21 cellular contexts compared by ENCODE assay signal in genomic region chr11:70569996-70570692, GRCh38.
"Had no signal": no experiment of that assay in that cellular context is flagged by ENCODE, and none has a peak within 500 bp of the region (broad histone marks: within the 10 kb centered on the region; RNA-seq: fewer than 3 reads in every experiment).

No MANE protein-coding gene starts in this region.

- H3K9me3 Mint-ChIP-seq: activated CD4-positive, alpha-beta memory T cell treated with anti-CD3 and anti-CD28 coated beads, Interleukin-2, amount 10 ng/mL, durations not matched to agents 7 days and 5 days; activated naive CD4-positive, alpha-beta T cell treated with anti-CD3 and anti-CD28 coated beads, Interleukin-2, amount 50 U/mL, for 24 hours; activated T-helper 1 cell treated with anti-CD3 and anti-CD28 coated beads, Interleukin-12 subunit alpha, Interleukin-12 subunit beta, Interleukin-2, Interleukin-4 antibody, amounts not matched to agents 30 ng/mL and 10 ng/mL and 1 ng/mL, durations not matched to agents 14 hours and 24 hours and 36 hours; central memory CD8-positive, alpha-beta T cell; effector memory CD8-positive, alpha-beta T cell had no signal

- H3K27ac Mint-ChIP-seq: activated CD4-positive, alpha-beta memory T cell treated with anti-CD3 and anti-CD28 coated beads, Interleukin-2, amount 10 ng/mL, durations not matched to agents 7 days and 5 days; activated T-helper 1 cell treated with anti-CD3 and anti-CD28 coated beads, Interleukin-12 subunit alpha, Interleukin-12 subunit beta, Interleukin-2, Interleukin-4 antibody, amounts not matched to agents 30 ng/mL and 10 ng/mL and 1 ng/mL, durations not matched to agents 14 hours and 24 hours and 36 hours; effector memory CD8-positive, alpha-beta T cell; type B pancreatic cell had no signal

- H3K4me3 ChIP-seq: colonic mucosa, dorsolateral prefrontal cortex, esophagus muscularis mucosa had no signal

- DNase-seq: activated CD4-positive, alpha-beta memory T cell treated with anti-CD3 and anti-CD28 coated beads, Interleukin-2, amount 10 ng/mL, durations not matched to agents 7 days and 5 days; activated CD4-positive, alpha-beta T cell treated with anti-CD3 and anti-CD28 coated beads for 48 hours; activated gamma-delta T cell treated with Interleukin-2 at 50 U/mL for 16 hours; activated T-cell treated with anti-CD3 and anti-CD28 coated beads for 4 hours; colonic mucosa; effector memory CD8-positive, alpha-beta T cell; hippocampal formation; left cardiac atrium; mesenchymal stem cell; occipital lobe; small intestine; stimulated activated CD4-positive, alpha-beta T cell treated with anti-CD3 and anti-CD28 coated beads, Interleukin-15, amount 100 ng/mL, for 24 hours; stimulated activated naive CD4-positive, alpha-beta T cell had no signal

- H3K27me3 ChIP-seq: colonic mucosa, dorsolateral prefrontal cortex, esophagus muscularis mucosa, testis had no signal

- H3K27ac ChIP-seq: colonic mucosa, esophagus muscularis mucosa, testis had no signal

- ATAC-seq: effector memory CD8-positive, alpha-beta T cell; left cardiac atrium; sciatic nerve had no signal

- H3K4me3 Mint-ChIP-seq: activated CD4-positive, alpha-beta memory T cell treated with anti-CD3 and anti-CD28 coated beads, Interleukin-2, amount 10 ng/mL, durations not matched to agents 7 days and 5 days; activated naive CD4-positive, alpha-beta T cell treated with anti-CD3 and anti-CD28 coated beads, Interleukin-2, amount 50 U/mL, for 24 hours; activated T-helper 1 cell treated with anti-CD3 and anti-CD28 coated beads, Interleukin-12 subunit alpha, Interleukin-12 subunit beta, Interleukin-2, Interleukin-4 antibody, amounts not matched to agents 30 ng/mL and 10 ng/mL and 1 ng/mL, durations not matched to agents 14 hours and 24 hours and 36 hours; central memory CD8-positive, alpha-beta T cell; effector memory CD8-positive, alpha-beta T cell; type B pancreatic cell had no signal

- H3K36me3 Mint-ChIP-seq: activated naive CD4-positive, alpha-beta T cell treated with anti-CD3 and anti-CD28 coated beads, Interleukin-2, amount 50 U/mL, for 24 hours; type B pancreatic cell had no signal

- H3K9me3 ChIP-seq: colonic mucosa, esophagus muscularis mucosa, testis had no signal

- H3K36me3 ChIP-seq: colonic mucosa, esophagus muscularis mucosa had no signal

- H3K27me3 Mint-ChIP-seq: type B pancreatic cell had no signal

- H3K4me1 Mint-ChIP-seq: activated CD4-positive, alpha-beta memory T cell treated with anti-CD3 and anti-CD28 coated beads, Interleukin-2, amount 10 ng/mL, durations not matched to agents 7 days and 5 days; activated naive CD4-positive, alpha-beta T cell treated with anti-CD3 and anti-CD28 coated beads, Interleukin-2, amount 50 U/mL, for 24 hours; central memory CD8-positive, alpha-beta T cell had no signal
